Comparison of ENCODE assay signal across 1 cellular context in the genomic region with DNA sequence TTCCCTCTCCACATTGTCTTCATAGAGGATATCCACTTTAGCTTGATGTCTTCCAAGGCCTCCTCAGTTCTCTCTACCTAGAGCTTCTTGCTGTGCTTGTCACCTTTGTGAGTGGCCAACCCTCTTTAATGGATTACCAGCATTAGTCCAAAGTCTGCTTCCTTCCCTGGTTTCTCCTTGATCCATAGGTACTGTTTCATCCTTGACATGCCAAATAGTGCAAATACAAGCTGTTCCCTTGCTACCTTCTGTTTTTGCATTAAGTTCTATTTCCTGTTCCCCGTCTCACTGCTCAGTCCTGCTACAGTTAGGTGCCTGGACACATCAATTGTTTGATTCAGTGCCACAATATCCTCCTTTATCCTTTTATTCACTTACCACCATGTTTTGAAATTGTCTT.
TF ChIP-seq lines count a peak whose summit lies in the region.

No MANE protein-coding gene starts in this region.

TF ChIP-seq in HepG2, 621 proteins besides CTCF, POLR2A, EP300 and RAD21 (continued from another document and continues in another):
- 0 out of 2 replicates have a peak, but pooled peaks have one; percentile 17 for TF ChIP-seq FOXP4 (CRISPR knock-in tag; IDR thresholded peaks at IDR 0.05)
- 0 out of 2 replicates have a peak, but pooled peaks have one; percentile 38 for TF ChIP-seq PHF21A (CRISPR knock-in tag; IDR thresholded peaks at IDR 0.05)
- no peak for TF ChIP-seq ARNT (IDR thresholded peaks at IDR 0.05)
- TF ChIP-seq ZNF816 (CRISPR knock-in tag; IDR thresholded peaks at IDR 0.05; ENCODE audit: borderline replicate concordance): no peak
- TF ChIP-seq, protein P1, sequence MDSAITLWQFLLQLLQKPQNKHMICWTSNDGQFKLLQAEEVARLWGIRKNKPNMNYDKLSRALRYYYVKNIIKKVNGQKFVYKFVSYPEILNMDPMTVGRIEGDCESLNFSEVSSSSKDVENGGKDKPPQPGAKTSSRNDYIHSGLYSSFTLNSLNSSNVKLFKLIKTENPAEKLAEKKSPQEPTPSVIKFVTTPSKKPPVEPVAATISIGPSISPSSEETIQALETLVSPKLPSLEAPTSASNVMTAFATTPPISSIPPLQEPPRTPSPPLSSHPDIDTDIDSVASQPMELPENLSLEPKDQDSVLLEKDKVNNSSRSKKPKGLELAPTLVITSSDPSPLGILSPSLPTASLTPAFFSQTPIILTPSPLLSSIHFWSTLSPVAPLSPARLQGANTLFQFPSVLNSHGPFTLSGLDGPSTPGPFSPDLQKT (CRISPR knock-in tag; IDR thresholded peaks at IDR 0.05; ENCODE audit: borderline replicate concordance): no peak
- no peak for TF ChIP-seq ZZZ3 (CRISPR knock-in tag; IDR thresholded peaks at IDR 0.05; ENCODE audit: borderline replicate concordance)
- TF ChIP-seq PHF20 (CRISPR knock-in tag; IDR thresholded peaks at IDR 0.05): no peak
- TF ChIP-seq HNF1A (IDR thresholded peaks at IDR 0.05; ENCODE audit: low read depth): 0 out of 2 replicates have a peak, but pooled peaks have one; percentile 20
- TF ChIP-seq HNF1A (CRISPR knock-in tag; IDR thresholded peaks at IDR 0.05; ENCODE audit: borderline replicate concordance): no peak
- no peak for TF ChIP-seq ZNF879 (CRISPR knock-in tag; IDR thresholded peaks at IDR 0.05)
- TF ChIP-seq KAT7 (CRISPR knock-in tag; IDR thresholded peaks at IDR 0.05; ENCODE audit: borderline replicate concordance): peak; percentile 59; the same call in 1 of the 2 replicates
- TF ChIP-seq ZNF441 (CRISPR knock-in tag; IDR thresholded peaks at IDR 0.05; ENCODE audit: borderline replicate concordance): no peak
- no peak for TF ChIP-seq MIER3 (CRISPR knock-in tag; IDR thresholded peaks at IDR 0.05; ENCODE audit: borderline replicate concordance)
- TF ChIP-seq ZNF580 (CRISPR knock-in tag; IDR thresholded peaks at IDR 0.05; ENCODE audit: borderline replicate concordance, low read depth): no peak
- TF ChIP-seq U2AF2 (IDR thresholded peaks at IDR 0.05; ENCODE audit: low read depth, low read length): no peak
- no peak for TF ChIP-seq HOXA9 (CRISPR knock-in tag; IDR thresholded peaks at IDR 0.05; ENCODE audit: borderline replicate concordance)
- no peak for TF ChIP-seq ZNF207 (IDR thresholded peaks at IDR 0.05; ENCODE audit: borderline replicate concordance)
- no peak for TF ChIP-seq ZNF670 (CRISPR knock-in tag; IDR thresholded peaks at IDR 0.05; ENCODE audit: borderline replicate concordance)
- no peak for TF ChIP-seq SP140L (CRISPR knock-in tag; IDR thresholded peaks at IDR 0.05; ENCODE audit: borderline replicate concordance)
- no peak for TF ChIP-seq GZF1 (CRISPR knock-in tag; IDR thresholded peaks at IDR 0.05)
- TF ChIP-seq POGK (CRISPR knock-in tag; conservative IDR thresholded peaks at IDR 0.05): no peak
- no peak for TF ChIP-seq FOXK2 (IDR thresholded peaks at IDR 0.05)
- TF ChIP-seq CENPT (CRISPR knock-in tag; IDR thresholded peaks at IDR 0.05; ENCODE audit: low read depth): no peak
- no peak for TF ChIP-seq EEA1 (CRISPR knock-in tag; IDR thresholded peaks at IDR 0.05; ENCODE audit: borderline replicate concordance)
- TF ChIP-seq BRD4 (CRISPR knock-in tag; IDR thresholded peaks at IDR 0.05): no peak
- TF ChIP-seq ZMYM4 (CRISPR knock-in tag; IDR thresholded peaks at IDR 0.05): peak; percentile 27; the same call in 1 of the 2 replicates
- TF ChIP-seq, protein P2, sequence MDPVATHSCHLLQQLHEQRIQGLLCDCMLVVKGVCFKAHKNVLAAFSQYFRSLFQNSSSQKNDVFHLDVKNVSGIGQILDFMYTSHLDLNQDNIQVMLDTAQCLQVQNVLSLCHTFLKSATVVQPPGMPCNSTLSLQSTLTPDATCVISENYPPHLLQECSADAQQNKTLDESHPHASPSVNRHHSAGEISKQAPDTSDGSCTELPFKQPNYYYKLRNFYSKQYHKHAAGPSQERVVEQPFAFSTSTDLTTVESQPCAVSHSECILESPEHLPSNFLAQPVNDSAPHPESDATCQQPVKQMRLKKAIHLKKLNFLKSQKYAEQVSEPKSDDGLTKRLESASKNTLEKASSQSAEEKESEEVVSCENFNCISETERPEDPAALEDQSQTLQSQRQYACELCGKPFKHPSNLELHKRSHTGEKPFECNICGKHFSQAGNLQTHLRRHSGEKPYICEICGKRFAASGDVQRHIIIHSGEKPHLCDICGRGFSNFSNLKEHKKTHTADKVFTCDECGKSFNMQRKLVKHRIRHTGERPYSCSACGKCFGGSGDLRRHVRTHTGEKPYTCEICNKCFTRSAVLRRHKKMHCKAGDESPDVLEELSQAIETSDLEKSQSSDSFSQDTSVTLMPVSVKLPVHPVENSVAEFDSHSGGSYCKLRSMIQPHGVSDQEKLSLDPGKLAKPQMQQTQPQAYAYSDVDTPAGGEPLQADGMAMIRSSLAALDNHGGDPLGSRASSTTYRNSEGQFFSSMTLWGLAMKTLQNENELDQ (CRISPR knock-in tag; IDR thresholded peaks at IDR 0.05; ENCODE audit: borderline replicate concordance): no peak
- peak; percentile 57; the same call in 1 of the 2 replicates for TF ChIP-seq KDM6A (CRISPR knock-in tag; IDR thresholded peaks at IDR 0.05; ENCODE audit: low read depth)
- TF ChIP-seq ZNF678 (CRISPR knock-in tag; IDR thresholded peaks at IDR 0.05): no peak
- no peak for TF ChIP-seq SP4 (CRISPR knock-in tag; IDR thresholded peaks at IDR 0.05)
- TF ChIP-seq PRDM10 (CRISPR knock-in tag; IDR thresholded peaks at IDR 0.05; ENCODE audit: low read depth): no peak
- TF ChIP-seq CREB1 (IDR thresholded peaks at IDR 0.05): no peak
- no peak for TF ChIP-seq CREB1 (CRISPR knock-in tag; IDR thresholded peaks at IDR 0.05)
- TF ChIP-seq ZNF251 (CRISPR knock-in tag; IDR thresholded peaks at IDR 0.05): no peak
- TF ChIP-seq ZFP37 (CRISPR knock-in tag; IDR thresholded peaks at IDR 0.05; ENCODE audit: borderline replicate concordance): no peak
- TF ChIP-seq ZNF549 (CRISPR knock-in tag; IDR thresholded peaks at IDR 0.05): no peak
- TF ChIP-seq, protein P3, sequence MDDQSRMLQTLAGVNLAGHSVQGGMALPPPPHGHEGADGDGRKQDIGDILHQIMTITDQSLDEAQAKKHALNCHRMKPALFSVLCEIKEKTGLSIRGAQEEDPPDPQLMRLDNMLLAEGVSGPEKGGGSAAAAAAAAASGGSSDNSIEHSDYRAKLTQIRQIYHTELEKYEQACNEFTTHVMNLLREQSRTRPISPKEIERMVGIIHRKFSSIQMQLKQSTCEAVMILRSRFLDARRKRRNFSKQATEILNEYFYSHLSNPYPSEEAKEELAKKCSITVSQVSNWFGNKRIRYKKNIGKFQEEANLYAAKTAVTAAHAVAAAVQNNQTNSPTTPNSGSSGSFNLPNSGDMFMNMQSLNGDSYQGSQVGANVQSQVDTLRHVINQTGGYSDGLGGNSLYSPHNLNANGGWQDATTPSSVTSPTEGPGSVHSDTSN (CRISPR knock-in tag; IDR thresholded peaks at IDR 0.05; ENCODE audit: borderline replicate concordance): no peak
- 0 out of 2 replicates have a peak, but pooled peaks have one; percentile 52 for TF ChIP-seq FOXA3 (CRISPR knock-in tag; IDR thresholded peaks at IDR 0.05)
- no peak for TF ChIP-seq KLF11 (CRISPR knock-in tag; IDR thresholded peaks at IDR 0.05)
- TF ChIP-seq ZNF772 (CRISPR knock-in tag; IDR thresholded peaks at IDR 0.05): no peak
- TF ChIP-seq PRDM4 (CRISPR knock-in tag; IDR thresholded peaks at IDR 0.05; ENCODE audit: borderline replicate concordance): no peak
